Comparison of ENCODE assay signal across 8 cellular contexts in the genomic region with DNA sequence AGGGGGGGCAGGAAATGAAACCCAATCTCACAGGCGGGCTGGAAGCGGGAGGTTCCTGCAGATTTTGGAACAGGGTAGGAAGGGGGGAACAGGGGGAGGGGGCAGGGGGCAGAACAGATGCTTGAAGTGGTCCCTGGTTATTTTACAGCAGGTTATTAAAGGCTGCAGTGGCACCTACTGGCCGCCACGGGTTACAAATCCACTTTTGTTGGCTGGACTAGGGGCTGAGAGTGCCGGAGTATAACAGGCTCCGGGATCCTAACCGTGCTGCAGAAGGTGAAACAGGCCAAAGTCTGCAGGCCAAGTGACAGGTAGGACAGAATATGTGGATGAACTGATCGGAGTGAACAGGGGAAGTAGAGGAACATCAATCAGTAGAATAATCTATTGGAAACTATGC. TPM values are rescaled to one million over a fixed set of nuclear protein-coding genes. Genes with fewer than 3 reads are reported as not detected.
A peak's percentile ranks its signal among the peaks of the same experiment; 100 is the strongest.
DNase-seq lines count a peak whose midpoint lies in the region; ATAC-seq and TF ChIP-seq lines count a peak whose summit lies in the region.

No MANE protein-coding gene starts in this region.

- H3K36me3 ChIP-seq in H7 (replicated peaks; ENCODE audit: control insufficient read depth, insufficient read depth, low read length) (no peaks in the 10 kb centered on the region), OCI-LY7 (ENCODE audit: insufficient read depth, low read length) (no peaks in the 10 kb centered on the region)

- no TSS peak for BruUV-seq in OCI-LY7 (replicated peaks; lab: Mats Ljungman, UMichigan)

- no peak overlapping the region for H3K4me2 ChIP-seq in OCI-LY7 (ENCODE audit: low read length)

- POLR2A ChIA-PET in OCI-LY7 (lab: Charles Lee) = no interaction called here

- CTCF ChIA-PET in OCI-LY7 (lab: Charles Lee; ENCODE audit: unreplicated experiment) = no interaction called here

- peaks cover 100% of the 10 kb centered on the region for H3K27me3 ChIP-seq in H7 (ENCODE audit: control insufficient read depth, insufficient read depth, low read length)

- ATAC-seq in esophagus mucosa = peak; percentile 34
- no peak for ATAC-seq in GM18870 (IDR thresholded peaks at IDR 0.05; ENCODE audit: unreplicated experiment)
- ATAC-seq in GM21528 (IDR thresholded peaks at IDR 0.05; ENCODE audit: low FRiP score, unreplicated experiment) = no peak

- H3K9me3 ChIP-seq in OCI-LY7 (ENCODE audit: low read length) = no peaks in the 10 kb centered on the region

- no peaks in the 10 kb centered on the region for H4K20me1 ChIP-seq in OCI-LY7 (ENCODE audit: insufficient read depth, low read length)

- peak; percentile 72 for TF ChIP-seq CTCF in OCI-LY7 (conservative IDR thresholded peaks at IDR 0.05; ENCODE audit: low read length)

- no peaks in the 10 kb centered on the region for H3K4me1 ChIP-seq in OCI-LY7 (ENCODE audit: insufficient read depth, low read length, poor library complexity, severe bottlenecking)

- no peak overlapping the region for H3K4me3 ChIP-seq in H7 (ENCODE audit: insufficient read depth, low read depth, low read length)
- no peak overlapping the region for H3K4me3 ChIP-seq in OCI-LY7 (ENCODE audit: low read depth, low read length, poor library complexity, severe bottlenecking)

- no peak overlapping the region for H3K27ac ChIP-seq in OCI-LY7 (ENCODE audit: low read depth, low read length, poor library complexity, severe bottlenecking)

- no peaks in the 10 kb centered on the region for H3K79me2 ChIP-seq in OCI-LY7 (ENCODE audit: insufficient read depth, low read depth, low read length)

- no peaks in the 10 kb centered on the region for H3K9me2 ChIP-seq in OCI-LY7 (ENCODE audit: insufficient read depth, low read length)

- H2AFZ ChIP-seq in OCI-LY7 (ENCODE audit: low read length) = no peak overlapping the region

- DNase-seq in NCI-H82 (lab: John Stamatoyannopoulos, UW) = peak; percentile 69
- no peak for DNase-seq in NCI-H82 treated with DMSO at 0.1 percent for 48 hours (lab: John Stamatoyannopoulos, UW; ENCODE audit: unreplicated experiment)
- peak; percentile 83 for DNase-seq in H7
- DNase-seq in OCI-LY7 (ENCODE audit: low spot score) = peak; percentile 38
- peak; percentile 24 for DNase-seq in renal cortical epithelial cell (ENCODE audit: low read depth)

- intact Hi-C loops in OCI-LY7 (cut with micrococcal nuclease; ENCODE audit: unreplicated experiment) = no loop called here

RNA-seq across cellular contexts. Expression of gene ROBO3, which starts 2.5 kb away (rescaled TPM):
- 26.1 and 31.0 TPM in 2 replicates for total RNA-seq in H7 (2014; rRNA removed; shearing (Covaris generic))
- total RNA-seq in OCI-LY7 (2014; rRNA removed; shearing (Covaris generic)) = 0.19 and 0.28 TPM in 2 replicates
- total RNA-seq in OCI-LY7 (2022) (not detected in 2 replicates), esophagus mucosa (2.6 TPM), renal cortical epithelial cell (7.3 and 12.2 TPM in 2 replicates)

RNA-seq across cellular contexts. Expression of gene ROBO4, which starts 30.0 kb away (rescaled TPM):
- not detected in 2 replicates for total RNA-seq in H7 (2014; rRNA removed; shearing (Covaris generic))
- total RNA-seq in OCI-LY7 (2014; rRNA removed; shearing (Covaris generic)) = not detected in 2 replicates
- not detected in 2 replicates for total RNA-seq in OCI-LY7 (2022)
- total RNA-seq in esophagus mucosa = 2.3 TPM
- 0.85 and 4.2 TPM in 2 replicates for total RNA-seq in renal cortical epithelial cell

RNA-seq across cellular contexts. Expression of gene HEPN1, which starts 51.4 kb away (rescaled TPM):
- total RNA-seq in H7 (2014; rRNA removed; shearing (Covaris generic)) = not detected in 2 replicates
- total RNA-seq in OCI-LY7 (2014; rRNA removed; shearing (Covaris generic)) = not detected in 2 replicates
- total RNA-seq in OCI-LY7 (2022) = not detected in 2 replicates
- not detected for total RNA-seq in esophagus mucosa
- total RNA-seq in renal cortical epithelial cell = not detected in 2 replicates
